In genomic region chr1:232012773-232013386, GRCh38 we compare ENCODE assay signal across 10 cellular contexts.
A peak's percentile ranks its signal among the peaks of the same experiment; 100 is the strongest.
DNase-seq lines count a peak whose midpoint lies in the region; ATAC-seq and TF ChIP-seq lines count a peak whose summit lies in the region.
"Had no signal": no experiment of that assay in that cellular context is flagged by ENCODE, and none has a peak within 500 bp of the region (broad histone marks: within the 10 kb centered on the region; RNA-seq: fewer than 3 reads in every experiment).

No MANE protein-coding gene starts in this region.

- no peaks in the 10 kb centered on the region for H3K36me3 Mint-ChIP-seq in MCF 10A (ENCODE audit: insufficient read depth, unreplicated experiment)
- peaks cover 6% of the 10 kb centered on the region for H3K36me3 Mint-ChIP-seq in activated T-cell treated with anti-CD3 and anti-CD28 coated beads, Interleukin-2, amount 50 U/mL, for 24 hours (ENCODE audit: low read depth)

- TF ChIP-seq RAD21 in liver (IDR thresholded peaks at IDR 0.05): no peak

- intact Hi-C loops in MCF 10A (cut with micrococcal nuclease): no loop called here
- intact Hi-C loops in aorta (cut with DNase I): no loop called here

- CTCF ChIA-PET in MCF 10A (lab: Yijun Ruan, JAX): interaction anchor here (0.6 to 1.2 kb wide), 4 partner anchors 12 to 231 kb away, joined by 3 read pairs; no protein-coding TSS in a partner anchor

- no peaks in the 10 kb centered on the region for H3K9me3 Mint-ChIP-seq in MCF 10A (ENCODE audit: unreplicated experiment)
- H3K9me3 Mint-ChIP-seq in activated T-cell treated with anti-CD3 and anti-CD28 coated beads, Interleukin-2, amount 50 U/mL, for 24 hours: no peaks in the 10 kb centered on the region

- BruUV-seq in MCF 10A (replicated peaks; lab: Mats Ljungman, UMichigan): no TSS peak

- H3K27me3 Mint-ChIP-seq in MCF 10A (ENCODE audit: insufficient read depth, unreplicated experiment): no peaks in the 10 kb centered on the region
- H3K27me3 Mint-ChIP-seq in activated T-cell treated with anti-CD3 and anti-CD28 coated beads, Interleukin-2, amount 50 U/mL, for 24 hours: no peaks in the 10 kb centered on the region

- H3K4me3 ChIP-seq in liver (ENCODE audit: low read depth in 1 of 3, low read length in 3 of 3): no peak overlapping the region
- H3K4me3 ChIP-seq in aorta (ENCODE audit: low read length in 2 of 2): no peak overlapping the region

- DNase-seq in NCI-H1417 (lab: John Stamatoyannopoulos, UW) (peak in 2 of 3 experiments; percentile 47 to 76), NCI-H1417 treated with DMSO at 0.1 percent for 48 hours (lab: John Stamatoyannopoulos, UW) (no peak), MCF 10A (ENCODE audit: unreplicated experiment) (peak; percentile 30), aorta (peak in 1 of 2 donors; percentile 54), NCI-H1694 (lab: John Stamatoyannopoulos, UW) (no peak), activated gamma-delta T cell (lab: John Stamatoyannopoulos, UW) (no peak)
- no peak for DNase-seq in activated T-cell treated with anti-CD3 and anti-CD28 coated beads, Interleukin-2, amount 50 U/mL, for 24 hours

- ATAC-seq in aorta (ENCODE audit: low FRiP score): peak; percentile 69

- H3K4me1 Mint-ChIP-seq in MCF 10A (ENCODE audit: insufficient read depth, unreplicated experiment): peaks cover 4% of the 10 kb centered on the region
- H3K4me1 Mint-ChIP-seq in activated T-cell treated with anti-CD3 and anti-CD28 coated beads, Interleukin-2, amount 50 U/mL, for 24 hours (ENCODE audit: low read depth): no peaks in the 10 kb centered on the region

- H3K27ac ChIP-seq in liver (ENCODE audit: low read depth in 1 of 2, low read length in 2 of 2) (peak overlapping the region in 1 of 2 donors; percentile 9), aorta (ENCODE audit: low read depth in 1 of 2, low read length in 2 of 2) (no peak overlapping the region)
- H3K27ac ChIP-seq: 22Rv1, VCaP had no signal

- H3K27me3 ChIP-seq in liver (ENCODE audit: control insufficient read depth in 4 of 4, insufficient read depth in 4 of 4, low read length in 3 of 4) (no peaks in the 10 kb centered on the region), aorta (ENCODE audit: control insufficient read depth in 1 of 2, insufficient read depth in 2 of 2, low read length in 1 of 2) (no peaks in the 10 kb centered on the region)

- POLR2A ChIA-PET in MCF 10A (lab: Yijun Ruan, JAX): interaction anchor here (0.7 to 2.2 kb wide), 2 partner anchors 13 to 16 kb away, joined by 4 read pairs; no protein-coding TSS in a partner anchor

- no peak overlapping the region for H3K4me3 Mint-ChIP-seq in MCF 10A (ENCODE audit: unreplicated experiment)
- no peak overlapping the region for H3K4me3 Mint-ChIP-seq in activated T-cell treated with anti-CD3 and anti-CD28 coated beads, Interleukin-2, amount 50 U/mL, for 24 hours

- no peaks in the 10 kb centered on the region for H3K36me3 ChIP-seq in liver (ENCODE audit: control insufficient read depth in 4 of 4, insufficient read depth in 3 of 4, low read depth in 1 of 4, low read length in 3 of 4)
- H3K36me3 ChIP-seq in aorta (ENCODE audit: control insufficient read depth in 1 of 2, insufficient read depth in 2 of 2, low read length in 1 of 2): no peaks in the 10 kb centered on the region

- no peak overlapping the region for H3K27ac Mint-ChIP-seq in MCF 10A (ENCODE audit: low read depth, unreplicated experiment)
- no peak overlapping the region for H3K27ac Mint-ChIP-seq in activated T-cell treated with anti-CD3 and anti-CD28 coated beads, Interleukin-2, amount 50 U/mL, for 24 hours

- no peak overlapping the region for H3K9ac ChIP-seq in liver (ENCODE audit: low read depth in 1 of 2, low read length in 2 of 2)

- H3K4me1 ChIP-seq in liver (ENCODE audit: control insufficient read depth in 4 of 4, insufficient read depth in 4 of 4, low read length in 3 of 4) (peaks cover 0 to 3% (median 0%) of the 10 kb centered on the region in 4 donors), aorta (ENCODE audit: control insufficient read depth in 1 of 2, insufficient read depth in 2 of 2, low read length in 2 of 2) (no peaks in the 10 kb centered on the region)

- H3K9me3 ChIP-seq in liver (ENCODE audit: control insufficient read depth in 4 of 4, low read length in 3 of 4) (no peaks in the 10 kb centered on the region), aorta (ENCODE audit: control insufficient read depth, low read length) (no peaks in the 10 kb centered on the region)

- no peak for TF ChIP-seq CTCF in MCF 10A (IDR thresholded peaks at IDR 0.05; ENCODE audit: unreplicated experiment)
- no peak for TF ChIP-seq CTCF in liver (IDR thresholded peaks at IDR 0.05; ENCODE audit: low read depth, low read length, missing input control)

- 59% methylated on average over 10 of the region's 10 CpGs for WGBS in liver
- WGBS in aorta, 2 donors: 44 to 48% methylated on average over 10 of the region's 10 CpGs

TF ChIP-seq in liver, 16 proteins besides CTCF, POLR2A, EP300 and RAD21:
- TF ChIP-seq ATF3 (IDR thresholded peaks at IDR 0.05) (no peak), FOXA2 (IDR thresholded peaks at IDR 0.05) (no peak), YY1 (IDR thresholded peaks at IDR 0.05) (no peak), TAF1 (conservative IDR thresholded peaks at IDR 0.05) (no peak), JUND (IDR thresholded peaks at IDR 0.05) (peak in 1 of 2 donors; percentile 14), RXRA (IDR thresholded peaks at IDR 0.05) (no peak), FOXA1 (IDR thresholded peaks at IDR 0.05) (no peak), SP1 (IDR thresholded peaks at IDR 0.05) (no peak), HNF4A (conservative IDR thresholded peaks at IDR 0.05) (no peak), NR2F2 (IDR thresholded peaks at IDR 0.05) (peak; percentile 51), HNF4G (IDR thresholded peaks at IDR 0.05) (no peak), GABPA (IDR thresholded peaks at IDR 0.05 in 1 of 2, conservative IDR thresholded peaks at IDR 0.05 in 1 of 2) (no peak), EGR1 (IDR thresholded peaks at IDR 0.05; ENCODE audit: low read depth in 2 of 2) (no peak)
- TF ChIP-seq, protein P1, sequence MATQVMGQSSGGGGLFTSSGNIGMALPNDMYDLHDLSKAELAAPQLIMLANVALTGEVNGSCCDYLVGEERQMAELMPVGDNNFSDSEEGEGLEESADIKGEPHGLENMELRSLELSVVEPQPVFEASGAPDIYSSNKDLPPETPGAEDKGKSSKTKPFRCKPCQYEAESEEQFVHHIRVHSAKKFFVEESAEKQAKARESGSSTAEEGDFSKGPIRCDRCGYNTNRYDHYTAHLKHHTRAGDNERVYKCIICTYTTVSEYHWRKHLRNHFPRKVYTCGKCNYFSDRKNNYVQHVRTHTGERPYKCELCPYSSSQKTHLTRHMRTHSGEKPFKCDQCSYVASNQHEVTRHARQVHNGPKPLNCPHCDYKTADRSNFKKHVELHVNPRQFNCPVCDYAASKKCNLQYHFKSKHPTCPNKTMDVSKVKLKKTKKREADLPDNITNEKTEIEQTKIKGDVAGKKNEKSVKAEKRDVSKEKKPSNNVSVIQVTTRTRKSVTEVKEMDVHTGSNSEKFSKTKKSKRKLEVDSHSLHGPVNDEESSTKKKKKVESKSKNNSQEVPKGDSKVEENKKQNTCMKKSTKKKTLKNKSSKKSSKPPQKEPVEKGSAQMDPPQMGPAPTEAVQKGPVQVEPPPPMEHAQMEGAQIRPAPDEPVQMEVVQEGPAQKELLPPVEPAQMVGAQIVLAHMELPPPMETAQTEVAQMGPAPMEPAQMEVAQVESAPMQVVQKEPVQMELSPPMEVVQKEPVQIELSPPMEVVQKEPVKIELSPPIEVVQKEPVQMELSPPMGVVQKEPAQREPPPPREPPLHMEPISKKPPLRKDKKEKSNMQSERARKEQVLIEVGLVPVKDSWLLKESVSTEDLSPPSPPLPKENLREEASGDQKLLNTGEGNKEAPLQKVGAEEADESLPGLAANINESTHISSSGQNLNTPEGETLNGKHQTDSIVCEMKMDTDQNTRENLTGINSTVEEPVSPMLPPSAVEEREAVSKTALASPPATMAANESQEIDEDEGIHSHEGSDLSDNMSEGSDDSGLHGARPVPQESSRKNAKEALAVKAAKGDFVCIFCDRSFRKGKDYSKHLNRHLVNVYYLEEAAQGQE (IDR thresholded peaks at IDR 0.05): no peak
- TF ChIP-seq, protein P2, sequence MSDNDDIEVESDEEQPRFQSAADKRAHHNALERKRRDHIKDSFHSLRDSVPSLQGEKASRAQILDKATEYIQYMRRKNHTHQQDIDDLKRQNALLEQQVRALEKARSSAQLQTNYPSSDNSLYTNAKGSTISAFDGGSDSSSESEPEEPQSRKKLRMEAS (IDR thresholded peaks at IDR 0.05): no peak
- TF ChIP-seq, protein P3, sequence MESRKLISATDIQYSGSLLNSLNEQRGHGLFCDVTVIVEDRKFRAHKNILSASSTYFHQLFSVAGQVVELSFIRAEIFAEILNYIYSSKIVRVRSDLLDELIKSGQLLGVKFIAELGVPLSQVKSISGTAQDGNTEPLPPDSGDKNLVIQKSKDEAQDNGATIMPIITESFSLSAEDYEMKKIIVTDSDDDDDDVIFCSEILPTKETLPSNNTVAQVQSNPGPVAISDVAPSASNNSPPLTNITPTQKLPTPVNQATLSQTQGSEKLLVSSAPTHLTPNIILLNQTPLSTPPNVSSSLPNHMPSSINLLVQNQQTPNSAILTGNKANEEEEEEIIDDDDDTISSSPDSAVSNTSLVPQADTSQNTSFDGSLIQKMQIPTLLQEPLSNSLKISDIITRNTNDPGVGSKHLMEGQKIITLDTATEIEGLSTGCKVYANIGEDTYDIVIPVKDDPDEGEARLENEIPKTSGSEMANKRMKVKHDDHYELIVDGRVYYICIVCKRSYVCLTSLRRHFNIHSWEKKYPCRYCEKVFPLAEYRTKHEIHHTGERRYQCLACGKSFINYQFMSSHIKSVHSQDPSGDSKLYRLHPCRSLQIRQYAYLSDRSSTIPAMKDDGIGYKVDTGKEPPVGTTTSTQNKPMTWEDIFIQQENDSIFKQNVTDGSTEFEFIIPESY (IDR thresholded peaks at IDR 0.05): no peak

Comparison
In these comparisons a context has a peak if more than half of its experiments do, and no peak if none do; other contexts are left out.
1. DNase-seq: peak in NCI-H1417 (2 of 3) and MCF 10A (single experiment); none in NCI-H1417 treated with DMSO at 0.1 percent for 48 hours (single experiment), NCI-H1694 (single experiment), activated gamma-delta T cell (single experiment) and activated T-cell treated with anti-CD3 and anti-CD28 coated beads, Interleukin-2, amount 50 U/mL, for 24 hours (single experiment).